Comparison of ENCODE assay signal across 8 cellular contexts in genomic region chr19:41310031-41310831, GRCh38. TPM values are rescaled to one million over a fixed set of nuclear protein-coding genes. Genes with fewer than 3 reads are reported as not detected.
DNase-seq lines count a peak whose midpoint lies in the region; ATAC-seq and TF ChIP-seq lines count a peak whose summit lies in the region.

Gene CCDC97 (plus strand): TSS chr19:41310172. CDS start chr19:41310311, 139 bp downstream.

- intact Hi-C loops in Caco-2 (cut with micrococcal nuclease; ENCODE audit: unreplicated experiment): loop anchor here (1.0 kb wide), 1 partner anchor 43 kb away; the partner anchor contains the start of gene TGFB1

- peaks cover 7% of the 10 kb centered on the region for H3K4me1 Mint-ChIP-seq in Caco-2 (ENCODE audit: low read depth, unreplicated experiment)

- H3K4me3 ChIP-seq in Caco-2 (ENCODE audit: low read depth, low read length) (peak within 1 kb of the TSS; percentile 64), epithelial cell of proximal tubule (ENCODE audit: low read depth, low read length) (peak within 1 kb of the TSS; percentile 70), mucosa of rectum (ENCODE audit: low read length in 2 of 2) (peak within 1 kb of the TSS; percentile 76 to 100)

- H3K9me3 ChIP-seq in Caco-2: no peaks in the 10 kb centered on the region
- H3K9me3 ChIP-seq in mucosa of rectum (ENCODE audit: control insufficient read depth in 2 of 2, low read length in 2 of 2): no peaks in the 10 kb centered on the region

- H3K4me3 Mint-ChIP-seq in Caco-2 (ENCODE audit: unreplicated experiment): peak within 1 kb of the TSS; percentile 92

- H3K9me3 Mint-ChIP-seq in Caco-2 (ENCODE audit: unreplicated experiment): no peaks in the 10 kb centered on the region

- POLR2A ChIA-PET in Caco-2 (lab: Charles Lee): interaction anchor here (0.6 kb wide), 1 partner anchor 69 kb away, joined by 4 read pairs; no protein-coding TSS in a partner anchor

- peaks cover 77% of the 10 kb centered on the region for H3K36me3 Mint-ChIP-seq in Caco-2 (ENCODE audit: insufficient read depth, unreplicated experiment)

- no peak for TF ChIP-seq CTCF in Caco-2 (IDR thresholded peaks at IDR 0.05; ENCODE audit: insufficient read depth in 1 of 2, low read depth in 1 of 2, low read length in 1 of 2, severe bottlenecking in 1 of 2, unreplicated experiment in 1 of 2)
- no peak for TF ChIP-seq CTCF in epithelial cell of proximal tubule (conservative IDR thresholded peaks at IDR 0.05; ENCODE audit: low read depth, low read length)

- peak within 1 kb of the TSS; percentile 95 for H3K27ac Mint-ChIP-seq in Caco-2 (ENCODE audit: unreplicated experiment)

- H3K27me3 ChIP-seq in Caco-2 (replicated peaks; ENCODE audit: control insufficient read depth, insufficient read depth, low read length): no peaks in the 10 kb centered on the region
- no peaks in the 10 kb centered on the region for H3K27me3 ChIP-seq in mucosa of rectum (ENCODE audit: control insufficient read depth in 2 of 2, insufficient read depth in 2 of 2, low read length in 2 of 2)

- CTCF ChIA-PET in Caco-2 (lab: Charles Lee): interaction anchor here (0.5 to 1.1 kb wide), 3 partner anchors 11 to 55 kb away, joined by 3 to 4 read pairs (median 3); no protein-coding TSS in a partner anchor

- peak; percentile 74 for ATAC-seq in GM21381 (IDR thresholded peaks at IDR 0.05; ENCODE audit: unreplicated experiment)

- DNase-seq in Caco-2 (peak; percentile 86 to 90), HuH-7.5 (ENCODE audit: low spot score) (peak; percentile 93), OCI-M2 (lab: John Stamatoyannopoulos, UW; ENCODE audit: unreplicated experiment) (peak; percentile 71), activated T-cell treated with anti-CD3 and anti-CD28 coated beads for 48 hours (ENCODE audit: low read depth) (peak; percentile 86), epithelial cell of proximal tubule (ENCODE audit: low read depth) (peak; percentile 36)
- DNase-seq in stimulated activated CD8-positive, alpha-beta memory T cell treated with anti-CD3 and anti-CD28 coated beads, Interleukin-7, amount 100 ng/mL, for 1 hour (ENCODE audit: low read depth in 2 of 2): peak; percentile 78 to 82

- H3K4me1 ChIP-seq in Caco-2 (peaks cover 17% of the 10 kb centered on the region), mucosa of rectum (ENCODE audit: control insufficient read depth in 2 of 2, insufficient read depth in 2 of 2, low read length in 2 of 2) (peaks cover 31 to 33% of the 10 kb centered on the region in 2 donors)

- H3K27me3 Mint-ChIP-seq in Caco-2 (ENCODE audit: insufficient read depth, unreplicated experiment): no peaks in the 10 kb centered on the region

- 0 out of 2 replicates have a peak, but pooled peaks cover 2% of the 10 kb centered on the region for H3K36me3 ChIP-seq in Caco-2 (ENCODE audit: control insufficient read depth, insufficient read depth, low read length)
- H3K36me3 ChIP-seq in mucosa of rectum (ENCODE audit: control insufficient read depth in 2 of 2, insufficient read depth in 2 of 2, low read length in 2 of 2): peaks cover 20 to 37% of the 10 kb centered on the region in 2 donors

- BruUV-seq in Caco-2 (replicated peaks; lab: Mats Ljungman, UMichigan): TSS peak; percentile 55

- H3K27ac ChIP-seq in mucosa of rectum (ENCODE audit: low read depth in 2 of 2, low read length in 2 of 2): peak within 1 kb of the TSS; percentile 93 to 97

- peak within 1 kb of the TSS; percentile 85 to 99 for H3K9ac ChIP-seq in mucosa of rectum (ENCODE audit: low read depth in 1 of 2, low read length in 2 of 2)

RNA-seq across cellular contexts. Expression of gene CCDC97, which starts in this region (rescaled TPM):
- total RNA-seq in Caco-2 (2022) (47.1 and 47.8 TPM in 2 replicates), epithelial cell of proximal tubule (11.4 and 11.6 TPM in 2 replicates)

Comparison
In these comparisons a context has a peak if more than half of its experiments do, and no peak if none do; other contexts are left out.
1. Peak in every context shown above with its lines: DNase-seq, ATAC-seq, H3K4me3 ChIP-seq and H3K27ac ChIP-seq.
2. DNase-seq: peak in every context shown above with its lines; median percentile 93 in HuH-7.5; 88 in Caco-2; 86 in activated T-cell treated with anti-CD3 and anti-CD28 coated beads for 48 hours; 80 in stimulated activated CD8-positive, alpha-beta memory T cell treated with anti-CD3 and anti-CD28 coated beads, Interleukin-7, amount 100 ng/mL, for 1 hour; 71 in OCI-M2; 36 in epithelial cell of proximal tubule.